In genomic region chr12:14770495-14771313, GRCh38 we compare ENCODE assay signal across 1 cellular context.
TF ChIP-seq lines count a peak whose summit lies in the region.

No MANE protein-coding gene starts in this region.

TF ChIP-seq in GM12878, 131 proteins besides CTCF, POLR2A, EP300 and RAD21 (continued from another document and continues in another):
- TF ChIP-seq, protein P1, sequence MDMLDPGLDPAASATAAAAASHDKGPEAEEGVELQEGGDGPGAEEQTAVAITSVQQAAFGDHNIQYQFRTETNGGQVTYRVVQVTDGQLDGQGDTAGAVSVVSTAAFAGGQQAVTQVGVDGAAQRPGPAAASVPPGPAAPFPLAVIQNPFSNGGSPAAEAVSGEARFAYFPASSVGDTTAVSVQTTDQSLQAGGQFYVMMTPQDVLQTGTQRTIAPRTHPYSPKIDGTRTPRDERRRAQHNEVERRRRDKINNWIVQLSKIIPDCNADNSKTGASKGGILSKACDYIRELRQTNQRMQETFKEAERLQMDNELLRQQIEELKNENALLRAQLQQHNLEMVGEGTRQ (IDR thresholded peaks at IDR 0.05; ENCODE audit: borderline replicate concordance, low read depth, low read length): no peak; the same call in 1 of the 2 replicates
- TF ChIP-seq POU2F2 (IDR thresholded peaks at IDR 0.05; ENCODE audit: borderline replicate concordance, low read depth, low read length) (peak; percentile 99), PML (IDR thresholded peaks at IDR 0.05; ENCODE audit: low read length) (peak; percentile 100), YY1 (IDR thresholded peaks at IDR 0.05; ENCODE audit: low read depth, low read length) (peak; percentile 56), SUPT20H (IDR thresholded peaks at IDR 0.05; ENCODE audit: borderline replicate concordance, control insufficient read depth, low read depth, low read length) (no peak), RELB (IDR thresholded peaks at IDR 0.05; ENCODE audit: low read depth) (peak; percentile 66), POLR2AphosphoS2 (IDR thresholded peaks at IDR 0.05; ENCODE audit: low read depth, low read length) (peak; percentile 99), ZBTB11 (CRISPR knock-in tag; IDR thresholded peaks at IDR 0.05) (peak; percentile 42; the same call in 1 of the 2 replicates), ZNF217 (IDR thresholded peaks at IDR 0.05) (peak; percentile 90), NR2F1 (conservative IDR thresholded peaks at IDR 0.05) (peak; percentile 76), ZNF622 (IDR thresholded peaks at IDR 0.05) (peak; percentile 52; the same call in 1 of the 2 replicates), MEF2B (IDR thresholded peaks at IDR 0.05; ENCODE audit: partially characterized antibody, poor library complexity, severe bottlenecking) (peak; percentile 20), BACH1 (IDR thresholded peaks at IDR 0.05; ENCODE audit: borderline replicate concordance) (peak; percentile 97), KDM1A (IDR thresholded peaks at IDR 0.05; ENCODE audit: borderline replicate concordance) (no peak), WRNIP1 (IDR thresholded peaks at IDR 0.05; ENCODE audit: borderline replicate concordance, low read depth, low read length) (0 out of 2 replicates have a peak, but pooled peaks have one; percentile 91), IRF4 (IDR thresholded peaks at IDR 0.05; ENCODE audit: low read depth, low read length) (0 out of 2 replicates have a peak, but pooled peaks have one; percentile 20), SREBF1 (IDR thresholded peaks at IDR 0.05; ENCODE audit: low read length) (no peak), SMARCA5 (IDR thresholded peaks at IDR 0.05) (peak; percentile 87), E2F8 (IDR thresholded peaks at IDR 0.05; ENCODE audit: low read depth, partially characterized antibody) (no peak), SMAD1 (IDR thresholded peaks at IDR 0.05; ENCODE audit: low read depth, partially characterized antibody) (peak; percentile 99), CUX1 (IDR thresholded peaks at IDR 0.05; ENCODE audit: insufficient replicate concordance, low read depth, low read length) (peak; percentile 42), ATF7 (IDR thresholded peaks at IDR 0.05; ENCODE audit: low read depth) (peak; percentile 53; the same call in 1 of the 2 replicates), KAT2A (conservative IDR thresholded peaks at IDR 0.05; ENCODE audit: control insufficient read depth, low read depth, low read length) (no peak), TARDBP (IDR thresholded peaks at IDR 0.05; ENCODE audit: borderline replicate concordance) (no peak), SMC3 (IDR thresholded peaks at IDR 0.05; ENCODE audit: borderline replicate concordance, low read length) (no peak), HDGF (IDR thresholded peaks at IDR 0.05) (no peak), CBFB (IDR thresholded peaks at IDR 0.05; ENCODE audit: low read depth) (peak; percentile 97), BCL11A (IDR thresholded peaks at IDR 0.05; ENCODE audit: low read depth, low read length) (peak; percentile 50; the same call in 1 of the 2 replicates), SUZ12 (IDR thresholded peaks at IDR 0.05; ENCODE audit: unreplicated experiment) (no peak), SMAD5 (IDR thresholded peaks at IDR 0.05; ENCODE audit: low read depth) (peak; percentile 99), MEF2A (IDR thresholded peaks at IDR 0.05; ENCODE audit: insufficient read depth, low read depth, low read length) (peak; percentile 65)
- TF ChIP-seq, protein P2, sequence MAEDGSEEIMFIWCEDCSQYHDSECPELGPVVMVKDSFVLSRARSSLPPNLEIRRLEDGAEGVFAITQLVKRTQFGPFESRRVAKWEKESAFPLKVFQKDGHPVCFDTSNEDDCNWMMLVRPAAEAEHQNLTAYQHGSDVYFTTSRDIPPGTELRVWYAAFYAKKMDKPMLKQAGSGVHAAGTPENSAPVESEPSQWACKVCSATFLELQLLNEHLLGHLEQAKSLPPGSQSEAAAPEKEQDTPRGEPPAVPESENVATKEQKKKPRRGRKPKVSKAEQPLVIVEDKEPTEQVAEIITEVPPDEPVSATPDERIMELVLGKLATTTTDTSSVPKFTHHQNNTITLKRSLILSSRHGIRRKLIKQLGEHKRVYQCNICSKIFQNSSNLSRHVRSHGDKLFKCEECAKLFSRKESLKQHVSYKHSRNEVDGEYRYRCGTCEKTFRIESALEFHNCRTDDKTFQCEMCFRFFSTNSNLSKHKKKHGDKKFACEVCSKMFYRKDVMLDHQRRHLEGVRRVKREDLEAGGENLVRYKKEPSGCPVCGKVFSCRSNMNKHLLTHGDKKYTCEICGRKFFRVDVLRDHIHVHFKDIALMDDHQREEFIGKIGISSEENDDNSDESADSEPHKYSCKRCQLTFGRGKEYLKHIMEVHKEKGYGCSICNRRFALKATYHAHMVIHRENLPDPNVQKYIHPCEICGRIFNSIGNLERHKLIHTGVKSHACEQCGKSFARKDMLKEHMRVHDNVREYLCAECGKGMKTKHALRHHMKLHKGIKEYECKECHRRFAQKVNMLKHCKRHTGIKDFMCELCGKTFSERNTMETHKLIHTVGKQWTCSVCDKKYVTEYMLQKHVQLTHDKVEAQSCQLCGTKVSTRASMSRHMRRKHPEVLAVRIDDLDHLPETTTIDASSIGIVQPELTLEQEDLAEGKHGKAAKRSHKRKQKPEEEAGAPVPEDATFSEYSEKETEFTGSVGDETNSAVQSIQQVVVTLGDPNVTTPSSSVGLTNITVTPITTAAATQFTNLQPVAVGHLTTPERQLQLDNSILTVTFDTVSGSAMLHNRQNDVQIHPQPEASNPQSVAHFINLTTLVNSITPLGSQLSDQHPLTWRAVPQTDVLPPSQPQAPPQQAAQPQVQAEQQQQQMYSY (CRISPR knock-in tag; IDR thresholded peaks at IDR 0.05): 0 out of 2 replicates have a peak, but pooled peaks have one; percentile 37
- TF ChIP-seq, protein P3, sequence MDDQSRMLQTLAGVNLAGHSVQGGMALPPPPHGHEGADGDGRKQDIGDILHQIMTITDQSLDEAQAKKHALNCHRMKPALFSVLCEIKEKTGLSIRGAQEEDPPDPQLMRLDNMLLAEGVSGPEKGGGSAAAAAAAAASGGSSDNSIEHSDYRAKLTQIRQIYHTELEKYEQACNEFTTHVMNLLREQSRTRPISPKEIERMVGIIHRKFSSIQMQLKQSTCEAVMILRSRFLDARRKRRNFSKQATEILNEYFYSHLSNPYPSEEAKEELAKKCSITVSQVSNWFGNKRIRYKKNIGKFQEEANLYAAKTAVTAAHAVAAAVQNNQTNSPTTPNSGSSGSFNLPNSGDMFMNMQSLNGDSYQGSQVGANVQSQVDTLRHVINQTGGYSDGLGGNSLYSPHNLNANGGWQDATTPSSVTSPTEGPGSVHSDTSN (IDR thresholded peaks at IDR 0.05; ENCODE audit: insufficient replicate concordance, low read depth, low read length): peak; percentile 56
- TF ChIP-seq, protein P4, sequence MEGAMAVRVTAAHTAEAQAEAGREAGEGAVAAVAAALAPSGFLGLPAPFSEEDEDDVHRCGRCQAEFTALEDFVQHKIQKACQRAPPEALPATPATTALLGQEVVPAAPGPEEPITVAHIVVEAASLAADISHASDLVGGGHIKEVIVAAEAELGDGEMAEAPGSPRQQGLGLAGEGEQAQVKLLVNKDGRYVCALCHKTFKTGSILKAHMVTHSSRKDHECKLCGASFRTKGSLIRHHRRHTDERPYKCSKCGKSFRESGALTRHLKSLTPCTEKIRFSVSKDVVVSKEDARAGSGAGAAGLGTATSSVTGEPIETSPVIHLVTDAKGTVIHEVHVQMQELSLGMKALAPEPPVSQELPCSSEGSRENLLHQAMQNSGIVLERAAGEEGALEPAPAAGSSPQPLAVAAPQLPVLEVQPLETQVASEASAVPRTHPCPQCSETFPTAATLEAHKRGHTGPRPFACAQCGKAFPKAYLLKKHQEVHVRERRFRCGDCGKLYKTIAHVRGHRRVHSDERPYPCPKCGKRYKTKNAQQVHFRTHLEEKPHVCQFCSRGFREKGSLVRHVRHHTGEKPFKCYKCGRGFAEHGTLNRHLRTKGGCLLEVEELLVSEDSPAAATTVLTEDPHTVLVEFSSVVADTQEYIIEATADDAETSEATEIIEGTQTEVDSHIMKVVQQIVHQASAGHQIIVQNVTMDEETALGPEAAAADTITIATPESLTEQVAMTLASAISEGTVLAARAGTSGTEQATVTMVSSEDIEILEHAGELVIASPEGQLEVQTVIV (IDR thresholded peaks at IDR 0.05; ENCODE audit: borderline replicate concordance, partially characterized antibody): no peak
